Comparison of ENCODE assay signal across 1 cellular context in the genomic region with DNA sequence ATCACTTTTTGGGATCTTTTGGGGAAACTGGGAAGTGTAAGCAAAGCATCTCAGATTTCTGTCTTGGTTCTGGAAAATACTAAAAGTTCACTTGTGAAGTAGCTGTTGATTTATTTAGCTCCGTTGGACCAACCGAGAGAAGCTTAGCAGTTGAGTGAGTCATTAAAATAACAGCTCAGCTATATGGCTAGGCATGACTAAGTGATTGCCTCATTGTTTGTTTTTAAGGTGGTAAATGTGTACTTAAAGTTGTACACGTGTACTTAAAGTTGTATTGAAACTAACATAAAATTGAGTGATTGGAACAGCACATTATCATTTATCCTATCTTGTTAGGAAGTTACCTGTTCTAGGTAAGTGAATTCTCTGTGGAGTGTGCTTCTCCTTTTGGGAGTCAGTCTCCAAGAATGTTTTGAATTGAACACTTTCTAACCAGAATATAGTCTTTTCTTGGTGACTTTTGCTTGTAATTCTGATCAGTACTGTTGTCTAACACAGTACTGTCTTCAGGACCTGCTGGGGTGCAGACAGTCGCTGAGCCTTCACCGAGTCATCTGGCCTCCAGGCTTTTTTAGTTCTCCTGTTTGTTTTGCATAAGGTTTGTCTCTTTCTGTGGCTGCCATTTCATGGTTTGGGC.
A peak's percentile ranks its signal among the peaks of the same experiment; 100 is the strongest.
TF ChIP-seq lines count a peak whose summit lies in the region.

No MANE protein-coding gene starts in this region.

TF ChIP-seq in K562, 482 proteins besides CTCF, POLR2A, EP300 and RAD21 (continued from another document and continues in another):
- TF ChIP-seq, protein P1, sequence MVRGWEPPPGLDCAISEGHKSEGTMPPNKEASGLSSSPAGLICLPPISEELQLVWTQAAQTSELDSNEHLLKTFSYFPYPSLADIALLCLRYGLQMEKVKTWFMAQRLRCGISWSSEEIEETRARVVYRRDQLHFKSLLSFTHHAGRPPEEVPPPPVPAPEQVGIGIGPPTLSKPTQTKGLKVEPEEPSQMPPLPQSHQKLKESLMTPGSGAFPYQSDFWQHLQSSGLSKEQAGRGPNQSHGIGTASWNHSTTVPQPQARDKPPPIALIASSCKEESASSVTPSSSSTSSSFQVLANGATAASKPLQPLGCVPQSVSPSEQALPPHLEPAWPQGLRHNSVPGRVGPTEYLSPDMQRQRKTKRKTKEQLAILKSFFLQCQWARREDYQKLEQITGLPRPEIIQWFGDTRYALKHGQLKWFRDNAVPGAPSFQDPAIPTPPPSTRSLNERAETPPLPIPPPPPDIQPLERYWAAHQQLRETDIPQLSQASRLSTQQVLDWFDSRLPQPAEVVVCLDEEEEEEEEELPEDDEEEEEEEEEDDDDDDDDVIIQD (CRISPR knock-in tag; IDR thresholded peaks at IDR 0.05), result no peak
- TF ChIP-seq MAZ (CRISPR knock-in tag; conservative IDR thresholded peaks at IDR 0.05 in 1 of 2, IDR thresholded peaks at IDR 0.05 in 1 of 2) (no peak), BCOR (IDR thresholded peaks at IDR 0.05) (no peak), MAFG (tag; conservative IDR thresholded peaks at IDR 0.05) (peak; percentile 75), ESRRA (IDR thresholded peaks at IDR 0.05; ENCODE audit: borderline replicate concordance, low read depth) (no peak), HDAC2 (IDR thresholded peaks at IDR 0.05) (no peak), ERF (CRISPR knock-in tag; IDR thresholded peaks at IDR 0.05) (no peak), COPS2 (conservative IDR thresholded peaks at IDR 0.05) (no peak), KLF16 (IDR thresholded peaks at IDR 0.05) (no peak), ZNF282 (CRISPR knock-in tag; IDR thresholded peaks at IDR 0.05) (no peak), ZNF121 (CRISPR knock-in tag; conservative IDR thresholded peaks at IDR 0.05) (no peak), TFAM (CRISPR knock-in tag; conservative IDR thresholded peaks at IDR 0.05) (no peak), TEAD4 (IDR thresholded peaks at IDR 0.05; ENCODE audit: low read length) (peak; percentile 19; the same call in 1 of the 2 replicates), TEAD4 (CRISPR knock-in tag; IDR thresholded peaks at IDR 0.05; ENCODE audit: borderline replicate concordance) (no peak), RBFOX2 (IDR thresholded peaks at IDR 0.05; ENCODE audit: low read depth, low read length) (no peak), CCAR2 (IDR thresholded peaks at IDR 0.05; ENCODE audit: low read depth, low read length) (no peak), ATF1 (CRISPR knock-in tag; IDR thresholded peaks at IDR 0.05) (no peak), ATF1 (tag; IDR thresholded peaks at IDR 0.05) (no peak), SMAD1 (IDR thresholded peaks at IDR 0.05; ENCODE audit: low read depth, low read length, partially characterized antibody) (no peak), XRCC4 (IDR thresholded peaks at IDR 0.05; ENCODE audit: extremely low read depth, insufficient read depth, insufficient read length) (no peak), ZNF324 (CRISPR knock-in tag; IDR thresholded peaks at IDR 0.05) (no peak), RNF2 (IDR thresholded peaks at IDR 0.05) (no peak), CBX2 (IDR thresholded peaks at IDR 0.05; ENCODE audit: insufficient read depth, low read length, poor library complexity, severe bottlenecking) (no peak)
- TF ChIP-seq, protein P2, sequence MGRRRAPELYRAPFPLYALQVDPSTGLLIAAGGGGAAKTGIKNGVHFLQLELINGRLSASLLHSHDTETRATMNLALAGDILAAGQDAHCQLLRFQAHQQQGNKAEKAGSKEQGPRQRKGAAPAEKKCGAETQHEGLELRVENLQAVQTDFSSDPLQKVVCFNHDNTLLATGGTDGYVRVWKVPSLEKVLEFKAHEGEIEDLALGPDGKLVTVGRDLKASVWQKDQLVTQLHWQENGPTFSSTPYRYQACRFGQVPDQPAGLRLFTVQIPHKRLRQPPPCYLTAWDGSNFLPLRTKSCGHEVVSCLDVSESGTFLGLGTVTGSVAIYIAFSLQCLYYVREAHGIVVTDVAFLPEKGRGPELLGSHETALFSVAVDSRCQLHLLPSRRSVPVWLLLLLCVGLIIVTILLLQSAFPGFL (CRISPR knock-in tag; IDR thresholded peaks at IDR 0.05), result no peak
- TF ChIP-seq, protein P3, sequence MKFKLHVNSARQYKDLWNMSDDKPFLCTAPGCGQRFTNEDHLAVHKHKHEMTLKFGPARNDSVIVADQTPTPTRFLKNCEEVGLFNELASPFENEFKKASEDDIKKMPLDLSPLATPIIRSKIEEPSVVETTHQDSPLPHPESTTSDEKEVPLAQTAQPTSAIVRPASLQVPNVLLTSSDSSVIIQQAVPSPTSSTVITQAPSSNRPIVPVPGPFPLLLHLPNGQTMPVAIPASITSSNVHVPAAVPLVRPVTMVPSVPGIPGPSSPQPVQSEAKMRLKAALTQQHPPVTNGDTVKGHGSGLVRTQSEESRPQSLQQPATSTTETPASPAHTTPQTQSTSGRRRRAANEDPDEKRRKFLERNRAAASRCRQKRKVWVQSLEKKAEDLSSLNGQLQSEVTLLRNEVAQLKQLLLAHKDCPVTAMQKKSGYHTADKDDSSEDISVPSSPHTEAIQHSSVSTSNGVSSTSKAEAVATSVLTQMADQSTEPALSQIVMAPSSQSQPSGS (CRISPR knock-in tag; IDR thresholded peaks at IDR 0.05), result no peak
- TF ChIP-seq, protein P4, sequence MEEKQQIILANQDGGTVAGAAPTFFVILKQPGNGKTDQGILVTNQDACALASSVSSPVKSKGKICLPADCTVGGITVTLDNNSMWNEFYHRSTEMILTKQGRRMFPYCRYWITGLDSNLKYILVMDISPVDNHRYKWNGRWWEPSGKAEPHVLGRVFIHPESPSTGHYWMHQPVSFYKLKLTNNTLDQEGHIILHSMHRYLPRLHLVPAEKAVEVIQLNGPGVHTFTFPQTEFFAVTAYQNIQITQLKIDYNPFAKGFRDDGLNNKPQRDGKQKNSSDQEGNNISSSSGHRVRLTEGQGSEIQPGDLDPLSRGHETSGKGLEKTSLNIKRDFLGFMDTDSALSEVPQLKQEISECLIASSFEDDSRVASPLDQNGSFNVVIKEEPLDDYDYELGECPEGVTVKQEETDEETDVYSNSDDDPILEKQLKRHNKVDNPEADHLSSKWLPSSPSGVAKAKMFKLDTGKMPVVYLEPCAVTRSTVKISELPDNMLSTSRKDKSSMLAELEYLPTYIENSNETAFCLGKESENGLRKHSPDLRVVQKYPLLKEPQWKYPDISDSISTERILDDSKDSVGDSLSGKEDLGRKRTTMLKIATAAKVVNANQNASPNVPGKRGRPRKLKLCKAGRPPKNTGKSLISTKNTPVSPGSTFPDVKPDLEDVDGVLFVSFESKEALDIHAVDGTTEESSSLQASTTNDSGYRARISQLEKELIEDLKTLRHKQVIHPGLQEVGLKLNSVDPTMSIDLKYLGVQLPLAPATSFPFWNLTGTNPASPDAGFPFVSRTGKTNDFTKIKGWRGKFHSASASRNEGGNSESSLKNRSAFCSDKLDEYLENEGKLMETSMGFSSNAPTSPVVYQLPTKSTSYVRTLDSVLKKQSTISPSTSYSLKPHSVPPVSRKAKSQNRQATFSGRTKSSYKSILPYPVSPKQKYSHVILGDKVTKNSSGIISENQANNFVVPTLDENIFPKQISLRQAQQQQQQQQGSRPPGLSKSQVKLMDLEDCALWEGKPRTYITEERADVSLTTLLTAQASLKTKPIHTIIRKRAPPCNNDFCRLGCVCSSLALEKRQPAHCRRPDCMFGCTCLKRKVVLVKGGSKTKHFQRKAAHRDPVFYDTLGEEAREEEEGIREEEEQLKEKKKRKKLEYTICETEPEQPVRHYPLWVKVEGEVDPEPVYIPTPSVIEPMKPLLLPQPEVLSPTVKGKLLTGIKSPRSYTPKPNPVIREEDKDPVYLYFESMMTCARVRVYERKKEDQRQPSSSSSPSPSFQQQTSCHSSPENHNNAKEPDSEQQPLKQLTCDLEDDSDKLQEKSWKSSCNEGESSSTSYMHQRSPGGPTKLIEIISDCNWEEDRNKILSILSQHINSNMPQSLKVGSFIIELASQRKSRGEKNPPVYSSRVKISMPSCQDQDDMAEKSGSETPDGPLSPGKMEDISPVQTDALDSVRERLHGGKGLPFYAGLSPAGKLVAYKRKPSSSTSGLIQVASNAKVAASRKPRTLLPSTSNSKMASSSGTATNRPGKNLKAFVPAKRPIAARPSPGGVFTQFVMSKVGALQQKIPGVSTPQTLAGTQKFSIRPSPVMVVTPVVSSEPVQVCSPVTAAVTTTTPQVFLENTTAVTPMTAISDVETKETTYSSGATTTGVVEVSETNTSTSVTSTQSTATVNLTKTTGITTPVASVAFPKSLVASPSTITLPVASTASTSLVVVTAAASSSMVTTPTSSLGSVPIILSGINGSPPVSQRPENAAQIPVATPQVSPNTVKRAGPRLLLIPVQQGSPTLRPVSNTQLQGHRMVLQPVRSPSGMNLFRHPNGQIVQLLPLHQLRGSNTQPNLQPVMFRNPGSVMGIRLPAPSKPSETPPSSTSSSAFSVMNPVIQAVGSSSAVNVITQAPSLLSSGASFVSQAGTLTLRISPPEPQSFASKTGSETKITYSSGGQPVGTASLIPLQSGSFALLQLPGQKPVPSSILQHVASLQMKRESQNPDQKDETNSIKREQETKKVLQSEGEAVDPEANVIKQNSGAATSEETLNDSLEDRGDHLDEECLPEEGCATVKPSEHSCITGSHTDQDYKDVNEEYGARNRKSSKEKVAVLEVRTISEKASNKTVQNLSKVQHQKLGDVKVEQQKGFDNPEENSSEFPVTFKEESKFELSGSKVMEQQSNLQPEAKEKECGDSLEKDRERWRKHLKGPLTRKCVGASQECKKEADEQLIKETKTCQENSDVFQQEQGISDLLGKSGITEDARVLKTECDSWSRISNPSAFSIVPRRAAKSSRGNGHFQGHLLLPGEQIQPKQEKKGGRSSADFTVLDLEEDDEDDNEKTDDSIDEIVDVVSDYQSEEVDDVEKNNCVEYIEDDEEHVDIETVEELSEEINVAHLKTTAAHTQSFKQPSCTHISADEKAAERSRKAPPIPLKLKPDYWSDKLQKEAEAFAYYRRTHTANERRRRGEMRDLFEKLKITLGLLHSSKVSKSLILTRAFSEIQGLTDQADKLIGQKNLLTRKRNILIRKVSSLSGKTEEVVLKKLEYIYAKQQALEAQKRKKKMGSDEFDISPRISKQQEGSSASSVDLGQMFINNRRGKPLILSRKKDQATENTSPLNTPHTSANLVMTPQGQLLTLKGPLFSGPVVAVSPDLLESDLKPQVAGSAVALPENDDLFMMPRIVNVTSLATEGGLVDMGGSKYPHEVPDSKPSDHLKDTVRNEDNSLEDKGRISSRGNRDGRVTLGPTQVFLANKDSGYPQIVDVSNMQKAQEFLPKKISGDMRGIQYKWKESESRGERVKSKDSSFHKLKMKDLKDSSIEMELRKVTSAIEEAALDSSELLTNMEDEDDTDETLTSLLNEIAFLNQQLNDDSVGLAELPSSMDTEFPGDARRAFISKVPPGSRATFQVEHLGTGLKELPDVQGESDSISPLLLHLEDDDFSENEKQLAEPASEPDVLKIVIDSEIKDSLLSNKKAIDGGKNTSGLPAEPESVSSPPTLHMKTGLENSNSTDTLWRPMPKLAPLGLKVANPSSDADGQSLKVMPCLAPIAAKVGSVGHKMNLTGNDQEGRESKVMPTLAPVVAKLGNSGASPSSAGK (IDR thresholded peaks at IDR 0.05), result 0 out of 2 replicates have a peak, but pooled peaks have one; percentile 37
- TF ChIP-seq, protein P5, sequence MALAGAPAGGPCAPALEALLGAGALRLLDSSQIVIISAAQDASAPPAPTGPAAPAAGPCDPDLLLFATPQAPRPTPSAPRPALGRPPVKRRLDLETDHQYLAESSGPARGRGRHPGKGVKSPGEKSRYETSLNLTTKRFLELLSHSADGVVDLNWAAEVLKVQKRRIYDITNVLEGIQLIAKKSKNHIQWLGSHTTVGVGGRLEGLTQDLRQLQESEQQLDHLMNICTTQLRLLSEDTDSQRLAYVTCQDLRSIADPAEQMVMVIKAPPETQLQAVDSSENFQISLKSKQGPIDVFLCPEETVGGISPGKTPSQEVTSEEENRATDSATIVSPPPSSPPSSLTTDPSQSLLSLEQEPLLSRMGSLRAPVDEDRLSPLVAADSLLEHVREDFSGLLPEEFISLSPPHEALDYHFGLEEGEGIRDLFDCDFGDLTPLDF (CRISPR knock-in tag; IDR thresholded peaks at IDR 0.05), result no peak
- TF ChIP-seq, protein P6, sequence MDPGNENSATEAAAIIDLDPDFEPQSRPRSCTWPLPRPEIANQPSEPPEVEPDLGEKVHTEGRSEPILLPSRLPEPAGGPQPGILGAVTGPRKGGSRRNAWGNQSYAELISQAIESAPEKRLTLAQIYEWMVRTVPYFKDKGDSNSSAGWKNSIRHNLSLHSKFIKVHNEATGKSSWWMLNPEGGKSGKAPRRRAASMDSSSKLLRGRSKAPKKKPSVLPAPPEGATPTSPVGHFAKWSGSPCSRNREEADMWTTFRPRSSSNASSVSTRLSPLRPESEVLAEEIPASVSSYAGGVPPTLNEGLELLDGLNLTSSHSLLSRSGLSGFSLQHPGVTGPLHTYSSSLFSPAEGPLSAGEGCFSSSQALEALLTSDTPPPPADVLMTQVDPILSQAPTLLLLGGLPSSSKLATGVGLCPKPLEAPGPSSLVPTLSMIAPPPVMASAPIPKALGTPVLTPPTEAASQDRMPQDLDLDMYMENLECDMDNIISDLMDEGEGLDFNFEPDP (CRISPR knock-in tag; IDR thresholded peaks at IDR 0.05), result no peak
- TF ChIP-seq, protein P7, sequence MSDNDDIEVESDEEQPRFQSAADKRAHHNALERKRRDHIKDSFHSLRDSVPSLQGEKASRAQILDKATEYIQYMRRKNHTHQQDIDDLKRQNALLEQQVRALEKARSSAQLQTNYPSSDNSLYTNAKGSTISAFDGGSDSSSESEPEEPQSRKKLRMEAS (CRISPR knock-in tag; IDR thresholded peaks at IDR 0.05), result no peak
- TF ChIP-seq, protein P8, sequence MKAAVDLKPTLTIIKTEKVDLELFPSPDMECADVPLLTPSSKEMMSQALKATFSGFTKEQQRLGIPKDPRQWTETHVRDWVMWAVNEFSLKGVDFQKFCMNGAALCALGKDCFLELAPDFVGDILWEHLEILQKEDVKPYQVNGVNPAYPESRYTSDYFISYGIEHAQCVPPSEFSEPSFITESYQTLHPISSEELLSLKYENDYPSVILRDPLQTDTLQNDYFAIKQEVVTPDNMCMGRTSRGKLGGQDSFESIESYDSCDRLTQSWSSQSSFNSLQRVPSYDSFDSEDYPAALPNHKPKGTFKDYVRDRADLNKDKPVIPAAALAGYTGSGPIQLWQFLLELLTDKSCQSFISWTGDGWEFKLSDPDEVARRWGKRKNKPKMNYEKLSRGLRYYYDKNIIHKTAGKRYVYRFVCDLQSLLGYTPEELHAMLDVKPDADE (conservative IDR thresholded peaks at IDR 0.05; ENCODE audit: control insufficient read depth, low read depth, low read length), result no peak
- TF ChIP-seq, protein P9, sequence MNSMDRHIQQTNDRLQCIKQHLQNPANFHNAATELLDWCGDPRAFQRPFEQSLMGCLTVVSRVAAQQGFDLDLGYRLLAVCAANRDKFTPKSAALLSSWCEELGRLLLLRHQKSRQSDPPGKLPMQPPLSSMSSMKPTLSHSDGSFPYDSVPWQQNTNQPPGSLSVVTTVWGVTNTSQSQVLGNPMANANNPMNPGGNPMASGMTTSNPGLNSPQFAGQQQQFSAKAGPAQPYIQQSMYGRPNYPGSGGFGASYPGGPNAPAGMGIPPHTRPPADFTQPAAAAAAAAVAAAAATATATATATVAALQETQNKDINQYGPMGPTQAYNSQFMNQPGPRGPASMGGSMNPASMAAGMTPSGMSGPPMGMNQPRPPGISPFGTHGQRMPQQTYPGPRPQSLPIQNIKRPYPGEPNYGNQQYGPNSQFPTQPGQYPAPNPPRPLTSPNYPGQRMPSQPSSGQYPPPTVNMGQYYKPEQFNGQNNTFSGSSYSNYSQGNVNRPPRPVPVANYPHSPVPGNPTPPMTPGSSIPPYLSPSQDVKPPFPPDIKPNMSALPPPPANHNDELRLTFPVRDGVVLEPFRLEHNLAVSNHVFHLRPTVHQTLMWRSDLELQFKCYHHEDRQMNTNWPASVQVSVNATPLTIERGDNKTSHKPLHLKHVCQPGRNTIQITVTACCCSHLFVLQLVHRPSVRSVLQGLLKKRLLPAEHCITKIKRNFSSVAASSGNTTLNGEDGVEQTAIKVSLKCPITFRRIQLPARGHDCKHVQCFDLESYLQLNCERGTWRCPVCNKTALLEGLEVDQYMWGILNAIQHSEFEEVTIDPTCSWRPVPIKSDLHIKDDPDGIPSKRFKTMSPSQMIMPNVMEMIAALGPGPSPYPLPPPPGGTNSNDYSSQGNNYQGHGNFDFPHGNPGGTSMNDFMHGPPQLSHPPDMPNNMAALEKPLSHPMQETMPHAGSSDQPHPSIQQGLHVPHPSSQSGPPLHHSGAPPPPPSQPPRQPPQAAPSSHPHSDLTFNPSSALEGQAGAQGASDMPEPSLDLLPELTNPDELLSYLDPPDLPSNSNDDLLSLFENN (IDR thresholded peaks at IDR 0.05; ENCODE audit: low read depth in 2 of 2, low read length in 2 of 2), result no peak
